Comparison of ENCODE assay signal across 8 cellular contexts in genomic region chr5:68215208-68215887, GRCh38. TPM values are rescaled to one million over a fixed set of nuclear protein-coding genes. Genes with fewer than 3 reads are reported as not detected.
DNase-seq lines count a peak whose midpoint lies in the region; ATAC-seq, FAIRE-seq and TF ChIP-seq lines count a peak whose summit lies in the region.

Gene PIK3R1 (plus strand): TSS chr5:68215756. CDS start chr5:68226676, 10,920 bp downstream.

- POLR2A ChIA-PET in CD4-positive, alpha-beta T cell (lab: Charles Lee): interaction anchor here (0.7 to 4.9 kb wide), 26 partner anchors 10 to 1210 kb away, joined by 3 to 41 read pairs (median 10); no protein-coding TSS in a partner anchor
- POLR2A ChIA-PET in HepG2 (lab: Yijun Ruan, JAX): interaction anchor here (0.8 to 3.9 kb wide), 20 partner anchors 9 to 1072 kb away, joined by 3 to 40 read pairs (median 5); no protein-coding TSS in a partner anchor

- H3K27ac ChIP-seq in CD4-positive, alpha-beta T cell (ENCODE audit: low read depth, low read length): peak within 1 kb of the TSS; percentile 93
- H3K27ac ChIP-seq in HepG2 (ENCODE audit: extremely low read length, insufficient read depth, low read length): peak within 1 kb of the TSS; percentile 93

- peak; percentile 69 to 97 for TF ChIP-seq POLR2A in HepG2 (IDR thresholded peaks at IDR 0.05; ENCODE audit: insufficient read depth in 1 of 2, low read depth in 2 of 2, low read length in 2 of 2)

- no peaks in the 10 kb centered on the region for H3K9me3 Mint-ChIP-seq in CD4-positive, alpha-beta T cell
- peaks cover 17% of the 10 kb centered on the region for H3K9me3 Mint-ChIP-seq in dendritic cell treated with granulocyte-macrophage colony-stimulating factor and Interleukin-4, amounts not matched to agents 40 ng/mL and 50 ng/mL, for 4 days

- peak within 1 kb of the TSS; percentile 97 for H3K4me3 Mint-ChIP-seq in CD4-positive, alpha-beta T cell
- peak within 1 kb of the TSS; percentile 94 for H3K4me3 Mint-ChIP-seq in dendritic cell treated with granulocyte-macrophage colony-stimulating factor and Interleukin-4, amounts not matched to agents 40 ng/mL and 50 ng/mL, for 4 days

- no peaks in the 10 kb centered on the region for H3K27me3 ChIP-seq in CD4-positive, alpha-beta T cell (ENCODE audit: control insufficient read depth, insufficient read depth, low read length)
- H3K27me3 ChIP-seq in HepG2 (ENCODE audit: control insufficient read depth in 1 of 2, insufficient read depth in 2 of 2, low read length in 2 of 2): peaks cover 0 to 2% of the 10 kb centered on the region in 2 experiments; a peak in 1 of 5 replicates

- peak within 1 kb of the TSS; percentile 96 for H3K27ac Mint-ChIP-seq in CD4-positive, alpha-beta T cell
- H3K27ac Mint-ChIP-seq in dendritic cell treated with granulocyte-macrophage colony-stimulating factor and Interleukin-4, amounts not matched to agents 40 ng/mL and 50 ng/mL, for 4 days: peak within 1 kb of the TSS; percentile 97

- peaks cover under 1% of the 10 kb centered on the region for H3K9me3 ChIP-seq in CD4-positive, alpha-beta T cell (ENCODE audit: control insufficient read depth, low read length)
- H3K9me3 ChIP-seq in HepG2 (ENCODE audit: low read length): peaks cover 18% of the 10 kb centered on the region

- peak; percentile 75 for ATAC-seq in CD4-positive, alpha-beta T cell (ENCODE audit: poor library complexity)
- ATAC-seq in GM19438 (IDR thresholded peaks at IDR 0.05; ENCODE audit: low read depth, unreplicated experiment) (peak; percentile 69), HG03571 (IDR thresholded peaks at IDR 0.05; ENCODE audit: unreplicated experiment) (peak; percentile 78), HepG2 (peak; percentile 90)

- peak within 1 kb of the TSS; percentile 73 for H3K4me2 ChIP-seq in HepG2 (ENCODE audit: low read depth, low read length)

- 0% methylated on average over 14 of the region's 76 CpGs for WGBS in HepG2 (ENCODE audit: low lambda C conversion rate)

- H3K36me3 ChIP-seq in HepG2 (replicated peaks in 1 of 2; ENCODE audit: control insufficient read depth in 1 of 2, insufficient read depth in 2 of 2, low read length in 2 of 2): peaks cover 0 to 3% of the 10 kb centered on the region in 2 experiments; a peak in 1 of 5 replicates

- H3K4me1 ChIP-seq in HepG2 (ENCODE audit: insufficient read depth, low read length): peaks cover 37% of the 10 kb centered on the region

- FAIRE-seq in HepG2 (lab: Jason Lieb, UNC): no peak

- peak; percentile 22 for TF ChIP-seq CTCF in CD4-positive, alpha-beta T cell (IDR thresholded peaks at IDR 0.05)
- peak; percentile 32; the same call in 1 of the 2 replicates for TF ChIP-seq CTCF in HepG2 (CRISPR knock-in tag; IDR thresholded peaks at IDR 0.05)

- DNase-seq in CD4-positive, alpha-beta T cell: peak; percentile 78 to 94 (median 88)
- peak; percentile 87 for DNase-seq in NCI-H748 treated with DMSO at 0.1 percent for 48 hours (lab: John Stamatoyannopoulos, UW)
- peak; percentile 88 to 91 for DNase-seq in activated CD4-positive, alpha-beta T cell treated with anti-CD3 and anti-CD28 coated beads, Interleukin-2, amount 50 U/mL, for 24 hours (ENCODE audit: low read depth in 1 of 2, low spot score in 1 of 2)
- peak; percentile 84 for DNase-seq in HepG2 (ENCODE audit: low spot score)
- DNase-seq in stimulated activated CD4-positive, alpha-beta T cell treated with anti-CD3 and anti-CD28 coated beads, Interleukin-2, amount 100 ng/mL, for 48 hours: peak; percentile 85 to 94

- peak within 1 kb of the TSS; percentile 91 for H3K9ac ChIP-seq in HepG2 (ENCODE audit: insufficient read depth, low read depth, low read length)

- TF ChIP-seq RAD21 in HepG2 (CRISPR knock-in tag; IDR thresholded peaks at IDR 0.05): peak; percentile 45

- H3K79me2 ChIP-seq in HepG2 (ENCODE audit: insufficient read depth, low read length): peaks cover 42% of the 10 kb centered on the region

- peak within 1 kb of the TSS; percentile 93 to 99 (median 95) for H3K4me3 ChIP-seq in HepG2 (replicated peaks in 1 of 3; ENCODE audit: insufficient read depth in 1 of 3, low read depth in 2 of 3, low read length in 3 of 3)

- peaks cover 47% of the 10 kb centered on the region for H3K4me1 Mint-ChIP-seq in CD4-positive, alpha-beta T cell (ENCODE audit: low read depth)
- peaks cover 39% of the 10 kb centered on the region for H3K4me1 Mint-ChIP-seq in dendritic cell treated with granulocyte-macrophage colony-stimulating factor and Interleukin-4, amounts not matched to agents 40 ng/mL and 50 ng/mL, for 4 days (ENCODE audit: low read depth)

- CTCF ChIA-PET in CD4-positive, alpha-beta T cell (lab: Charles Lee): interaction anchor here (0.8 to 3.2 kb wide), 9 partner anchors 22 to 1006 kb away, joined by 3 to 19 read pairs (median 3); no protein-coding TSS in a partner anchor
- CTCF ChIA-PET in HepG2 (lab: Yijun Ruan, JAX; ENCODE audit: low intra/inter-chr PET ratio, low total read pairs): no interaction called here

- H4K20me1 ChIP-seq in HepG2 (ENCODE audit: insufficient read depth, low read length): peaks cover 11% of the 10 kb centered on the region

- BruUV-seq in HepG2 (replicated peaks; lab: Mats Ljungman, UMichigan): TSS peak; percentile 85

- in situ Hi-C loops in HepG2 (cut with HindIII; ENCODE audit: extremely low pct_ligation_motif_present, low pct_unique_long_range_greater_than_20kb): no loop called here

- peak within 1 kb of the TSS; percentile 57 for H2AFZ ChIP-seq in HepG2 (ENCODE audit: low read length)

- no peaks in the 10 kb centered on the region for H3K27me3 Mint-ChIP-seq in CD4-positive, alpha-beta T cell
- no peaks in the 10 kb centered on the region for H3K27me3 Mint-ChIP-seq in dendritic cell treated with granulocyte-macrophage colony-stimulating factor and Interleukin-4, amounts not matched to agents 40 ng/mL and 50 ng/mL, for 4 days

- intact Hi-C loops in CD4-positive, alpha-beta T cell (cut with DNase I, micrococcal nuclease): loop anchor here (1.0 to 10.0 kb wide), 4 partner anchors 24 to 67 kb away; no protein-coding TSS in a partner anchor
- intact Hi-C loops in dendritic cell treated with granulocyte-macrophage colony-stimulating factor and Interleukin-4, amounts not matched to agents 40 ng/mL and 50 ng/mL, for 4 days (cut with micrococcal nuclease): loop anchor here (2.0 to 5.0 kb wide), 3 partner anchors 19 to 238 kb away; no protein-coding TSS in a partner anchor
- intact Hi-C loops in HepG2 (cut with micrococcal nuclease; ENCODE audit: unreplicated experiment): no loop called here

- H3K36me3 Mint-ChIP-seq in CD4-positive, alpha-beta T cell (ENCODE audit: low read depth): peaks cover 24% of the 10 kb centered on the region
- H3K36me3 Mint-ChIP-seq in dendritic cell treated with granulocyte-macrophage colony-stimulating factor and Interleukin-4, amounts not matched to agents 40 ng/mL and 50 ng/mL, for 4 days (ENCODE audit: low read depth): peaks cover 50% of the 10 kb centered on the region

- TF ChIP-seq EP300 in HepG2 (IDR thresholded peaks at IDR 0.05; ENCODE audit: low read depth in 2 of 2, low read length in 2 of 2): no peak
- TF ChIP-seq EP300 in HepG2 (CRISPR knock-in tag; IDR thresholded peaks at IDR 0.05; ENCODE audit: borderline replicate concordance): no peak

TF ChIP-seq in HepG2, 621 proteins besides CTCF, POLR2A, EP300 and RAD21 (continues in another document):
- TF ChIP-seq TFDP2 (CRISPR knock-in tag; IDR thresholded peaks at IDR 0.05): 0 out of 2 replicates have a peak, but pooled peaks have one; percentile 28
- no peak; the same call in 1 of the 2 replicates for TF ChIP-seq ZNF124 (CRISPR knock-in tag; IDR thresholded peaks at IDR 0.05)
- TF ChIP-seq GATAD2A (CRISPR knock-in tag; IDR thresholded peaks at IDR 0.05): peak; percentile 66
- no peak; the same call in 1 of the 2 replicates for TF ChIP-seq FOXO1 (CRISPR knock-in tag; IDR thresholded peaks at IDR 0.05)
- TF ChIP-seq NFYC (CRISPR knock-in tag; IDR thresholded peaks at IDR 0.05): no peak
- TF ChIP-seq ZNF557 (CRISPR knock-in tag; IDR thresholded peaks at IDR 0.05): 0 out of 2 replicates have a peak, but pooled peaks have one; percentile 12
- peak; percentile 55 for TF ChIP-seq MEIS2 (CRISPR knock-in tag; IDR thresholded peaks at IDR 0.05)
- TF ChIP-seq SALL1 (CRISPR knock-in tag; IDR thresholded peaks at IDR 0.05): peak; percentile 85
- TF ChIP-seq PRPF4 (IDR thresholded peaks at IDR 0.05; ENCODE audit: low read depth, low read length, poor library complexity, severe bottlenecking): no peak

RNA-seq across cellular contexts. Expression of gene PIK3R1, which starts in this region (rescaled TPM):
- 100 to 1,000 TPM; 455 to 459 TPM for total RNA-seq in CD4-positive, alpha-beta T cell
- total RNA-seq in HepG2 (2016; rRNA removed; fragmentation: Illumina TruSeq; extraction: Trizol): 21.3 and 26.0 TPM in 2 replicates
- total RNA-seq in HepG2 (2016; cell fraction: cytosol; rRNA removed; fragmentation: Illumina TruSeq; extraction: Trizol; ENCODE audit: low read depth): 15.6 and 18.1 TPM in 2 replicates
- 23.2 and 24.7 TPM in 2 replicates for total RNA-seq in HepG2 (2016; cell fraction: insoluble cytoplasmic fraction; rRNA removed; fragmentation: Illumina TruSeq; extraction: Trizol)
- total RNA-seq in HepG2 (2016; cell fraction: membrane; rRNA removed; fragmentation: Illumina TruSeq; extraction: Trizol): 8.9 and 10.9 TPM in 2 replicates
- 42.9 and 43.7 TPM in 2 replicates for total RNA-seq in HepG2 (2016; cell fraction: nucleus; rRNA removed; fragmentation: Illumina TruSeq; extraction: Trizol)
- polyA plus RNA-seq in HepG2 (2011; rRNA removed): 6.4 and 8.4 TPM in 2 replicates
- polyA plus RNA-seq in HepG2 (2011; cell fraction: cytosol; rRNA removed): 3.4 and 4.1 TPM in 2 replicates
- 4.4 and 7.1 TPM in 2 replicates for polyA plus RNA-seq in HepG2 (2011; cell fraction: nucleus; rRNA removed)
- polyA plus RNA-seq in HepG2 (2012): 7.9 and 11.9 TPM in 2 replicates
- 0.45 and 0.52 TPM in 2 replicates for polyA plus RNA-seq in HepG2 (2016; cell fraction: cytosol; fragmentation: Illumina TruSeq; extraction: Trizol; ENCODE audit: low read depth)
- polyA plus RNA-seq in HepG2 (2016; cell fraction: insoluble cytoplasmic fraction; fragmentation: Illumina TruSeq; extraction: Trizol; ENCODE audit: low read depth): 19.5 and 20.2 TPM in 2 replicates
- polyA plus RNA-seq in HepG2 (2016; cell fraction: membrane; fragmentation: Illumina TruSeq; extraction: Trizol; ENCODE audit: low read depth): 1.8 and 2.2 TPM in 2 replicates
- 35.9 and 42.5 TPM in 2 replicates for polyA plus RNA-seq in HepG2 (2016; cell fraction: nucleus; fragmentation: Illumina TruSeq; extraction: Trizol; ENCODE audit: insufficient read depth, low read depth)
- 0.19 and 11.0 TPM in 2 replicates for polyA minus RNA-seq in HepG2 (2011; rRNA and poly(A)+ RNA removed; ENCODE audit: low replicate concordance)
- 9.1 and 9.7 TPM in 2 replicates for polyA minus RNA-seq in HepG2 (2011; cell fraction: cytosol; rRNA and poly(A)+ RNA removed)
- 46.5 and 49.8 TPM in 2 replicates for polyA minus RNA-seq in HepG2 (2011; cell fraction: nucleus; rRNA and poly(A)+ RNA removed)

Comparison
In these comparisons a context has a peak if more than half of its experiments do, and no peak if none do; other contexts are left out.
1. Peak in every context shown above with its lines: DNase-seq, ATAC-seq, H3K4me3 ChIP-seq and H3K27ac ChIP-seq.
2. RNA of gene PIK3R1 (total RNA-seq): 455 to 459 TPM in CD4-positive, alpha-beta T cell; 8.9 to 43.7 TPM in HepG2; every median in the first group is over 10 times any median in the second.